8 cellular contexts compared by ENCODE assay signal in the genomic region with DNA sequence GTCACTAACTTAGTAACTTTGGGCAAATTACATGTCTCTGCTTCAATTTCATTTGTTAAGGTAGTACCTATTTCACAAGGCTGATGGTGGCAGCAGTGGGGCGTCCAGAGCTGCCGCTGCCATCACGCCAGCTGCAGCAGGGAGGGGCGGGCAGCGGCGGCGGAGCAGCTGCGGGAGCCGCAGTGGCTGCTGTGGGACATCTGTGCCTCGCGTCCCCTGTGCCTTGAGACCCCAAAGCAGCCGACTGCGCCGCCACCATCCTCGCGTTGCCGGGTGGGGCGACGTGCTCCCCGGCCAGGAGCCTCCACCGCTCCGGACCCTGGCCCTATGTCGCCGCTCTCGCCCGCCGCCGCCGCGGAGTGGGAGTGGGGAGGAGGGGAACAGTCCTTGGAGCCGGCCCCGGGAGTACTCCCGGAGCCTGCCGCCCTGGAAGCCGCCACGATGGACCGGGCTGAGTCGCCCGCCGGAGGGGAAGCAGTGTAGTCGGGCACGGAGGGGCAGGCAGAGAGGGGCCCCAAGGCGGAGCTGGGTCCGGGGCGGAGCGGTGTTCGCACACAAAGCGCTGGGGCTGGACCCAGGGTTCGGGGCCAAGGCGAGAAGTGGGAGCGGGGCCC. TPM values are rescaled to one million over a fixed set of nuclear protein-coding genes. Genes with fewer than 3 reads are reported as not detected.
DNase-seq lines count a peak whose midpoint lies in the region; ATAC-seq, FAIRE-seq and TF ChIP-seq lines count a peak whose summit lies in the region.

No MANE protein-coding gene starts in this region.

- in situ Hi-C loops in SK-MEL-5 (cut with HindIII; ENCODE audit: low pct_unique_long_range_greater_than_20kb, low sequenced_read_pairs) = no loop called here

- intact Hi-C loops in left cardiac atrium (cut with DNase I) = no loop called here
- intact Hi-C loops in pancreas (cut with DNase I) = no loop called here

- H3K4me1 ChIP-seq in pancreas = peaks cover 0 to 6% (median 5%) of the 10 kb centered on the region in 3 donors

- ATAC-seq in left cardiac atrium (peak; percentile 86 to 87), pancreas (peak; percentile 79 to 90 (median 85)), HG03025 (IDR thresholded peaks at IDR 0.05; ENCODE audit: low FRiP score, unreplicated experiment) (no peak)

- FAIRE-seq in pancreas (lab: Jason Lieb, UNC) (no peak), urothelium cell line (lab: Jason Lieb, UNC) (peak; percentile 46)

- H3K27ac ChIP-seq in pancreas = peak overlapping the region; percentile 95 to 100 (median 98)

- TF ChIP-seq CTCF in GM12873 (IDR thresholded peaks at IDR 0.05; ENCODE audit: insufficient read depth, low read depth, low read length, missing control alignments) (peak; percentile 57), pancreas (IDR thresholded peaks at IDR 0.05) (peak in 3 of 4 donors; percentile 16 to 37 (median 23))

- 1% methylated on average over 35 to 51 of the region's 51 CpGs for WGBS in pancreas, 2 donors

- DNase-seq in HK-2 (ENCODE audit: unreplicated experiment) (peak; percentile 41), SK-MEL-5 (ENCODE audit: low read depth, low spot score) (peak; percentile 63), amygdala (lab: John Stamatoyannopoulos, UW) (peak in 52 of 56 donors; percentile 11 to 76 (median 54)), left cardiac atrium (peak; percentile 67), pancreas (peak; percentile 71 to 88 (median 76)), urothelium cell line (ENCODE audit: low spot score) (peak; percentile 82)

- no peaks in the 10 kb centered on the region for H3K36me3 ChIP-seq in pancreas

- no peaks in the 10 kb centered on the region for H3K9me3 ChIP-seq in pancreas

- H3K27me3 ChIP-seq in pancreas = no peaks in the 10 kb centered on the region

- H3K4me3 ChIP-seq in pancreas = peak overlapping the region; percentile 64 to 89 (median 74)

RNA-seq across cellular contexts. Expression of a gene that starts 51.4 kb away (rescaled TPM):
- total RNA-seq in SK-MEL-5 (2014; rRNA removed; shearing (Covaris generic)) = 316 TPM in 2 replicates
- polyA plus RNA-seq in SK-MEL-5 (2015; cell fraction: cytosol; rRNA removed) = 303 and 384 TPM in 2 replicates
- 116 and 155 TPM in 2 replicates for polyA plus RNA-seq in SK-MEL-5 (2015; cell fraction: nucleus; rRNA removed)
- total RNA-seq in left cardiac atrium (100 to 1,000 TPM; 634 to 687 TPM), pancreas (100 to 1,000 TPM in 2 of 6 donors, 10 to 100 TPM in 4; 57.3 to 275 (median 70.6) TPM)
- polyA plus RNA-seq in pancreas = 10 to 100 TPM; 22.8 to 30.6 TPM
